8 cellular contexts compared by ENCODE assay signal in the genomic region with DNA sequence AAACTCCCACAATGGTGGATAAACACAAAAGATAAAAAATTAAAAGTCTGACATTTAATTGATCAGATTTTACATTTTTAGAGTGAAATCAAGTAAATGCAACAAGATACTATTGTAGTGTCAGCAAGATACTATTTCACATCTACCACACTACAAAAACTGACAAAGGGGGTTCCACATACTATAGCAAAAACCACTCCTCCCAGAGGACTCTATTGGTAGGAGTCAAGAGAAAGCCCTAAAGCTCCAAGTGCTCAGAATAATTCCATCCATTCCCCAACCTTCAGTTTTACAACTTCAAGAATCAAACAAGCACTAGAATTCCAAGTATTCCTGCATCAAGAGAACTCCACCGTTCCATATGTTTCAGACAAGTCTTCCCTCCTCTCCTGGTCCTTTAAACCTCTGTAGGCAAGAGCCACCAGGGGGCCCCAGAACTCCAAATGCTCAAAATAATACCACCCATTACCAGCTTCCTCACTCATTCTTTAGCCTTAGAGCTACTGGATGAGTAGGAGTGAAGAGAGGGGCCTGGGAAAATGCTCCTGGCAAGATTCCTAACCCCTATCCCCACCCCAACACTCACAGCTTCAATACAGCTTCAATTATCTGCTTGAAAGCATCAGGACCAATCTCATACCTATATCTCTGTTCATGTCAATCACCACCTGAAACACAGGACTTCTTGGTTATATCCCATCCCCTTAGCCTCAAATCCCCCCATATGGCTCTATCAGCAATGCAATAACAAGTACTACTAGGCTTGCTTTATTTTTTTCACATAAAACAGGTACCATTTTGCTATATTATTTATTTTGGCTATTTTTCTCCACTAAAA. TPM values are rescaled to one million over a fixed set of nuclear protein-coding genes. Genes with fewer than 3 reads are reported as not detected.
DNase-seq lines count a peak whose midpoint lies in the region; ATAC-seq and TF ChIP-seq lines count a peak whose summit lies in the region.

No MANE protein-coding gene starts in this region.

- no peak overlapping the region for H3K4me2 ChIP-seq in KMS-11
- no peak overlapping the region for H3K4me2 ChIP-seq in SK-N-SH

- TF ChIP-seq CTCF in CD14-positive monocyte (IDR thresholded peaks at IDR 0.05) (peak; percentile 73), KMS-11 (conservative IDR thresholded peaks at IDR 0.05; ENCODE audit: low read depth, low read length) (peak; percentile 99), SK-N-SH (IDR thresholded peaks at IDR 0.05) (peak; percentile 82), astrocyte of the spinal cord (IDR thresholded peaks at IDR 0.05; ENCODE audit: low read depth, low read length) (peak; percentile 84)

- peaks cover 14% of the 10 kb centered on the region for H3K4me1 ChIP-seq in KMS-11 (ENCODE audit: low read depth, poor library complexity, severe bottlenecking)
- peaks cover 0 to 4% of the 10 kb centered on the region in 2 experiments; a peak in 3 of 4 replicates for H3K4me1 ChIP-seq in SK-N-SH (ENCODE audit: control insufficient read depth in 1 of 2, insufficient read depth in 2 of 2, low read depth in 1 of 2, low read length in 1 of 2)

- H3K9ac ChIP-seq in KMS-11 (no peak overlapping the region), SK-N-SH (no peak overlapping the region)

- TF ChIP-seq EP300 in SK-N-SH (IDR thresholded peaks at IDR 0.05; ENCODE audit: borderline replicate concordance in 1 of 2, low read depth in 1 of 2, low read length in 1 of 2), result no peak

- TF ChIP-seq RAD21 in SK-N-SH (IDR thresholded peaks at IDR 0.05; ENCODE audit: low read length), result peak; percentile 65

- intact Hi-C loops in CD14-positive monocyte (cut with micrococcal nuclease), result no loop called here

- ATAC-seq in GM18907 (IDR thresholded peaks at IDR 0.05; ENCODE audit: unreplicated experiment) (peak; percentile 70), GM19035 (IDR thresholded peaks at IDR 0.05; ENCODE audit: unreplicated experiment) (no peak)

- H3K36me3 ChIP-seq in KMS-11 (ENCODE audit: insufficient read depth) (no peaks in the 10 kb centered on the region; the same call in 1 of the 2 replicates), SK-N-SH (replicated peaks in 1 of 2; ENCODE audit: control insufficient read depth in 1 of 2, insufficient read depth in 2 of 2, low read length in 1 of 2) (peaks cover 72 to 80% of the 10 kb centered on the region in 2 experiments)

- in situ Hi-C loops in astrocyte of the spinal cord (cut with HindIII; ENCODE audit: low sequenced_read_pairs), result no loop called here

- H3K4me3 Mint-ChIP-seq in CD14-positive monocyte, result no peak overlapping the region

- H3K27me3 ChIP-seq in KMS-11 (ENCODE audit: insufficient read depth, low read depth), result no peaks in the 10 kb centered on the region
- H3K27me3 ChIP-seq in SK-N-SH (ENCODE audit: insufficient read depth), result no peaks in the 10 kb centered on the region

- POLR2A ChIA-PET in SK-N-SH (lab: Yijun Ruan, JAX), result no interaction called here

- peaks cover 0 to 3% (median 0%) of the 10 kb centered on the region in 3 donors for H3K27me3 Mint-ChIP-seq in CD14-positive monocyte (ENCODE audit: low read depth in 3 of 3)

- CTCF ChIA-PET in SK-N-SH (lab: Yijun Ruan, JAX), result interaction anchor here (0.6 to 5.8 kb wide), 25 partner anchors 9 to 312 kb away, joined by 3 to 46 read pairs (median 4); a partner anchor contains a TSS

- H4K20me1 ChIP-seq in KMS-11 (ENCODE audit: insufficient read depth) (no peaks in the 10 kb centered on the region), SK-N-SH (ENCODE audit: insufficient read depth) (peaks cover 70% of the 10 kb centered on the region)

- WGBS in SK-N-SH (ENCODE audit: low lambda C conversion rate), result 44% methylated on average over 1 of the region's 1 CpG

- DNase-seq in CD14-positive monocyte (ENCODE audit: low spot score), result no peak
- peak; percentile 63 for DNase-seq in SK-N-SH
- DNase-seq in astrocyte of the spinal cord (ENCODE audit: low read depth, low spot score), result peak; percentile 53
- DNase-seq in iris pigment epithelial cell (ENCODE audit: low read depth), result peak; percentile 54
- DNase-seq in stimulated activated CD8-positive, alpha-beta memory T cell treated with anti-CD3 and anti-CD28 coated beads, Interleukin-15, amount 100 ng/mL, for 1 hour (ENCODE audit: low read depth), result peak; percentile 28

- peaks cover 16% of the 10 kb centered on the region for H3K4me1 Mint-ChIP-seq in CD14-positive monocyte

- no peaks in the 10 kb centered on the region for H3K9me3 Mint-ChIP-seq in CD14-positive monocyte

- H3K36me3 Mint-ChIP-seq in CD14-positive monocyte, result peaks cover 50 to 71% of the 10 kb centered on the region in 2 donors

- H3K9me3 ChIP-seq in SK-N-SH, result no peaks in the 10 kb centered on the region

- no peak overlapping the region for H3K27ac ChIP-seq in KMS-11
- H3K27ac ChIP-seq in SK-N-SH (ENCODE audit: low read depth in 2 of 2, low read length in 1 of 2), result no peak overlapping the region

- H3K4me3 ChIP-seq in KMS-11 (IDR thresholded peaks at IDR 0.05; ENCODE audit: insufficient read depth, low read depth, low read length) (no peak overlapping the region), SK-N-SH (ENCODE audit: low read depth in 2 of 2, low read length in 1 of 2) (no peak overlapping the region), astrocyte of the spinal cord (ENCODE audit: low read depth, low read length) (no peak overlapping the region)

- peak overlapping the region in 4 of 7 donors; percentile 21 to 67 (median 42) for H3K27ac Mint-ChIP-seq in CD14-positive monocyte

- H2AFZ ChIP-seq in KMS-11 (ENCODE audit: low read depth) (no peak overlapping the region), SK-N-SH (ENCODE audit: low read depth) (no peak overlapping the region)

- H3F3A ChIP-seq in SK-N-SH (replicated peaks; ENCODE audit: insufficient read depth), result no peaks in the 10 kb centered on the region

- H3K9me2 ChIP-seq in SK-N-SH, result no peaks in the 10 kb centered on the region

- H3K79me2 ChIP-seq in KMS-11 (ENCODE audit: insufficient read depth, low read depth) (peaks cover 18% of the 10 kb centered on the region), SK-N-SH (ENCODE audit: insufficient read depth) (peaks cover 98% of the 10 kb centered on the region)

TF ChIP-seq in SK-N-SH, 30 proteins besides CTCF, POLR2A, EP300 and RAD21:
- no peak for TF ChIP-seq POLR2AphosphoS5 (IDR thresholded peaks at IDR 0.05; ENCODE audit: low read depth, low read length)
- peak; percentile 52 for TF ChIP-seq SMC3 (IDR thresholded peaks at IDR 0.05; ENCODE audit: low read depth, low read length)

RNA-seq across cellular contexts. Expression of a gene that starts 9.9 kb away (rescaled TPM):
- 10 to 100 TPM in 1 of 2 donors, 1 to 10 TPM in 1; 9.9 to 20.5 TPM for polyA plus RNA-seq in CD14-positive monocyte
- polyA plus RNA-seq in SK-N-SH (2012; rRNA removed), result 12.7 and 20.6 TPM in 2 replicates
- polyA plus RNA-seq in SK-N-SH (2012; cell fraction: cytosol; rRNA removed), result 19.3 and 24.1 TPM in 2 replicates
- 9.7 and 18.0 TPM in 2 replicates for polyA plus RNA-seq in SK-N-SH (2012; cell fraction: nucleus; rRNA removed)

RNA-seq across cellular contexts. Expression of a gene that starts 14.4 kb away (rescaled TPM):
- polyA plus RNA-seq in CD14-positive monocyte (100 to 1,000 TPM in 1 of 2 donors, 10 to 100 TPM in 1; 77.5 to 114 TPM), SK-N-SH (2012; rRNA removed) (11.8 and 15.1 TPM in 2 replicates)
- 19.7 and 20.1 TPM in 2 replicates for polyA plus RNA-seq in SK-N-SH (2012; cell fraction: cytosol; rRNA removed)
- 4.6 and 8.9 TPM in 2 replicates for polyA plus RNA-seq in SK-N-SH (2012; cell fraction: nucleus; rRNA removed)
